Comparison of ENCODE assay signal across 8 cellular contexts in the genomic region with DNA sequence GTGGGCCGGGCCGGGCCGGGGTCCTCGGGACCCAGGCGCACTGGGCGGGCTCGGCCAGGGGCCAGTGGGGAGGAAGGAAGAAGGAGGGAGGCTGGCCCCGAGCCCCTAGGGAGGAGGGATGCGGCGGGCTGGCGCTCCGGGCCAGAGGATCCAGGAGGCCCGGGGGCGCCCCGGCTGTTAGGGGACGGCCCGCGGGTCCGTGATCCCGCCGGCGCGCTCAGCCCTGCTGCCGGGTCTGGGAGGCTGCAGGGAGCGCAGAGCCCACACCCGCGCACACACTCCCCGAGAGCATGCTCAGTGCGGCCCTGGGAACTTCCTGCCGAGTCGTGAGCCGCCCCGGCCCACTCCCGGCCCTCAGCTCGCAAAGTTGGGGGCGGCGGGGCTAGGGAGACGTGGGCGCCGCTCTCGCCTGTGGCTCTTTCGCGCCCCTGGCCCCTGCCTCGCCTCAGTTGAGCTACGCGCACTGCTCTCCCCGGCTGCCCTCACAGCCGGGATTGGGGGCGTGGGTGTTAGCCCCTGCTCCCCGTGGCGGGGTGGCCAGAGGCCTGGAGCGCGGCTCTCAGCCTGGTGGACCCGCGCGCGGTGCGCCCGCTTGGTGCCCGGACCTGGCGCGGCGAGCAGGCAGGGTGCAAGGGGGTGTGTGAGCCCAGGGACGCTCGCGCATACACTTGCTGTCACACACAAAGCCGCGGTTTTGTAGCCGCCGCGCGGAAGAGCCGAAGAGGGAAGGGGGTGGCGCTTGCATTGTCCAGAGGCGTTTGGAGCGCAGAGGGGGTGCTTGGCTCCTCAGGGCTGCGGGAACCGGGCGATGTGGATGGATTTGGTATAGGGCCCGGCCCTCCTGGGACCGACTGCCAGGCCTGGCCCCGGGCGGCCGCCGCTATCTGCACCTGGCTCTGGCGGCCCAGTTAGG.
DNase-seq lines count a peak whose midpoint lies in the region; ATAC-seq lines count a peak whose summit lies in the region.

No MANE protein-coding gene starts in this region.

- no peaks in the 10 kb centered on the region for H3K27me3 Mint-ChIP-seq in stimulated activated memory B cell treated with anti-CD40 and anti-IgM and Interleukin-4, amounts not matched to agents 10 μg/mL and 1 μg/mL and 100 μg/mL, for 72 hours

- peak overlapping the region; percentile 91 for H3K4me3 Mint-ChIP-seq in stimulated activated memory B cell treated with anti-CD40 and anti-IgM and Interleukin-4, amounts not matched to agents 10 μg/mL and 1 μg/mL and 100 μg/mL, for 72 hours

- H3K27ac Mint-ChIP-seq in stimulated activated memory B cell treated with anti-CD40 and anti-IgM and Interleukin-4, amounts not matched to agents 10 μg/mL and 1 μg/mL and 100 μg/mL, for 72 hours, result peak overlapping the region; percentile 88

- peaks cover 63% of the 10 kb centered on the region for H3K4me1 Mint-ChIP-seq in stimulated activated memory B cell treated with anti-CD40 and anti-IgM and Interleukin-4, amounts not matched to agents 10 μg/mL and 1 μg/mL and 100 μg/mL, for 72 hours

- H3K9ac ChIP-seq in mucosa of stomach (ENCODE audit: low read length), result peak overlapping the region; percentile 80

- no peaks in the 10 kb centered on the region for H3K36me3 Mint-ChIP-seq in stimulated activated memory B cell treated with anti-CD40 and anti-IgM and Interleukin-4, amounts not matched to agents 10 μg/mL and 1 μg/mL and 100 μg/mL, for 72 hours

- H3K9me3 ChIP-seq in mucosa of stomach (ENCODE audit: control insufficient read depth, low read length), result no peaks in the 10 kb centered on the region

- H3K4me3 ChIP-seq in mucosa of stomach (ENCODE audit: low read length), result peak overlapping the region; percentile 54

- no peaks in the 10 kb centered on the region for H3K9me3 Mint-ChIP-seq in stimulated activated memory B cell treated with anti-CD40 and anti-IgM and Interleukin-4, amounts not matched to agents 10 μg/mL and 1 μg/mL and 100 μg/mL, for 72 hours

- ATAC-seq in HG02938 (IDR thresholded peaks at IDR 0.05; ENCODE audit: unreplicated experiment), result peak; percentile 36
- ATAC-seq in stimulated activated memory B cell treated with anti-CD40 and anti-IgM and Interleukin-4, amounts not matched to agents 10 μg/mL and 1 μg/mL and 100 μg/mL, for 72 hours, result peak; percentile 77

- no peaks in the 10 kb centered on the region for H3K36me3 ChIP-seq in mucosa of stomach (ENCODE audit: control insufficient read depth, insufficient read depth, low read length)

- peaks cover 39% of the 10 kb centered on the region for H3K4me1 ChIP-seq in mucosa of stomach (ENCODE audit: control insufficient read depth, insufficient read depth, low read length)

- H3K27me3 ChIP-seq in mucosa of stomach (ENCODE audit: control insufficient read depth, insufficient read depth, low read length), result no peaks in the 10 kb centered on the region

- peak; percentile 13 to 36 for DNase-seq in SHP77 (lab: John Stamatoyannopoulos, UW)
- DNase-seq in SHP77 treated with DMSO at 0.1 percent for 48 hours (lab: John Stamatoyannopoulos, UW), result no peak
- peak; percentile 69 for DNase-seq in NCI-H748 (lab: John Stamatoyannopoulos, UW; ENCODE audit: unreplicated experiment)
- peak; percentile 54 for DNase-seq in activated T-cell treated with anti-CD3 and anti-CD28 coated beads for 1 hour (ENCODE audit: low read depth)
- no peak for DNase-seq in epithelial cell of prostate (ENCODE audit: low read depth, low spot score)

- peak overlapping the region; percentile 90 for H3K27ac ChIP-seq in epithelial cell of prostate

Comparison
In these comparisons a context has a peak if more than half of its experiments do, and no peak if none do; other contexts are left out.
1. DNase-seq: peak in SHP77 (2 of 2), NCI-H748 (single experiment) and activated T-cell treated with anti-CD3 and anti-CD28 coated beads for 1 hour (single experiment); none in SHP77 treated with DMSO at 0.1 percent for 48 hours (single experiment) and epithelial cell of prostate (single experiment).